Comparison of ENCODE assay signal across 1 cellular context in genomic region chr4:150126880-150127236, GRCh38.
TF ChIP-seq lines count a peak whose summit lies in the region.

No MANE protein-coding gene starts in this region.

TF ChIP-seq in GM12878, 131 proteins besides CTCF, POLR2A, EP300 and RAD21 (continued from another document and continues in another):
- TF ChIP-seq, protein P1, sequence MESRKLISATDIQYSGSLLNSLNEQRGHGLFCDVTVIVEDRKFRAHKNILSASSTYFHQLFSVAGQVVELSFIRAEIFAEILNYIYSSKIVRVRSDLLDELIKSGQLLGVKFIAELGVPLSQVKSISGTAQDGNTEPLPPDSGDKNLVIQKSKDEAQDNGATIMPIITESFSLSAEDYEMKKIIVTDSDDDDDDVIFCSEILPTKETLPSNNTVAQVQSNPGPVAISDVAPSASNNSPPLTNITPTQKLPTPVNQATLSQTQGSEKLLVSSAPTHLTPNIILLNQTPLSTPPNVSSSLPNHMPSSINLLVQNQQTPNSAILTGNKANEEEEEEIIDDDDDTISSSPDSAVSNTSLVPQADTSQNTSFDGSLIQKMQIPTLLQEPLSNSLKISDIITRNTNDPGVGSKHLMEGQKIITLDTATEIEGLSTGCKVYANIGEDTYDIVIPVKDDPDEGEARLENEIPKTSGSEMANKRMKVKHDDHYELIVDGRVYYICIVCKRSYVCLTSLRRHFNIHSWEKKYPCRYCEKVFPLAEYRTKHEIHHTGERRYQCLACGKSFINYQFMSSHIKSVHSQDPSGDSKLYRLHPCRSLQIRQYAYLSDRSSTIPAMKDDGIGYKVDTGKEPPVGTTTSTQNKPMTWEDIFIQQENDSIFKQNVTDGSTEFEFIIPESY (IDR thresholded peaks at IDR 0.05) = no peak
- TF ChIP-seq SRF (IDR thresholded peaks at IDR 0.05; ENCODE audit: low read depth in 2 of 2, low read length in 2 of 2) (no peak), ZBED1 (IDR thresholded peaks at IDR 0.05; ENCODE audit: borderline replicate concordance) (no peak), ZNF24 (IDR thresholded peaks at IDR 0.05) (no peak), CREM (IDR thresholded peaks at IDR 0.05; ENCODE audit: low read depth) (peak; percentile 53; the same call in 1 of the 2 replicates), ZSCAN29 (IDR thresholded peaks at IDR 0.05) (no peak), RAD51 (IDR thresholded peaks at IDR 0.05) (no peak), CEBPZ (IDR thresholded peaks at IDR 0.05; ENCODE audit: low read depth, low read length) (no peak), IRF4 (IDR thresholded peaks at IDR 0.05; ENCODE audit: low read depth, low read length) (no peak), KDM1A (IDR thresholded peaks at IDR 0.05; ENCODE audit: borderline replicate concordance) (no peak), PAX8 (IDR thresholded peaks at IDR 0.05) (no peak), ZNF622 (IDR thresholded peaks at IDR 0.05) (no peak), NFIC (IDR thresholded peaks at IDR 0.05; ENCODE audit: low read depth, low read length) (peak; percentile 85), TCF3 (IDR thresholded peaks at IDR 0.05; ENCODE audit: borderline replicate concordance, insufficient read depth, low read depth, low read length) (no peak), CHD4 (IDR thresholded peaks at IDR 0.05) (no peak), HDGF (IDR thresholded peaks at IDR 0.05) (no peak), EED (IDR thresholded peaks at IDR 0.05; ENCODE audit: low read depth) (no peak), CUX1 (IDR thresholded peaks at IDR 0.05; ENCODE audit: insufficient replicate concordance, low read depth, low read length) (no peak), CBFB (IDR thresholded peaks at IDR 0.05; ENCODE audit: low read depth) (0 out of 2 replicates have a peak, but pooled peaks have one; percentile 44), NFYA (IDR thresholded peaks at IDR 0.05; ENCODE audit: borderline replicate concordance, low read depth, low read length) (no peak), RB1 (IDR thresholded peaks at IDR 0.05; ENCODE audit: borderline replicate concordance) (no peak), RELA (IDR thresholded peaks at IDR 0.05; ENCODE audit: borderline replicate concordance, partially characterized antibody) (no peak), ZNF207 (IDR thresholded peaks at IDR 0.05; ENCODE audit: borderline replicate concordance) (no peak), STAT3 (IDR thresholded peaks at IDR 0.05; ENCODE audit: low read depth, low read length) (no peak), MTA2 (IDR thresholded peaks at IDR 0.05; ENCODE audit: low read depth) (no peak), NRF1 (conservative IDR thresholded peaks at IDR 0.05; ENCODE audit: low read depth, low read length) (no peak), WRNIP1 (IDR thresholded peaks at IDR 0.05; ENCODE audit: borderline replicate concordance, low read depth, low read length) (no peak), USF1 (IDR thresholded peaks at IDR 0.05; ENCODE audit: borderline replicate concordance, extremely low read length, insufficient read depth, low read depth, low read length) (no peak), BHLHE40 (IDR thresholded peaks at IDR 0.05; ENCODE audit: borderline replicate concordance in 1 of 2, low read depth in 2 of 2, low read length in 1 of 2) (no peak), MEF2B (IDR thresholded peaks at IDR 0.05; ENCODE audit: partially characterized antibody, poor library complexity, severe bottlenecking) (peak; percentile 10), HDAC6 (IDR thresholded peaks at IDR 0.05; ENCODE audit: unreplicated experiment) (no peak), ASH2L (IDR thresholded peaks at IDR 0.05; ENCODE audit: borderline replicate concordance, low read depth) (no peak), LARP7 (IDR thresholded peaks at IDR 0.05) (no peak), NKRF (conservative IDR thresholded peaks at IDR 0.05) (no peak), BACH1 (IDR thresholded peaks at IDR 0.05; ENCODE audit: borderline replicate concordance) (no peak), SIN3A (IDR thresholded peaks at IDR 0.05; ENCODE audit: low read depth, low read length) (no peak), BCL11A (IDR thresholded peaks at IDR 0.05; ENCODE audit: low read depth, low read length) (0 out of 2 replicates have a peak, but pooled peaks have one; percentile 6), MYB (IDR thresholded peaks at IDR 0.05; ENCODE audit: borderline replicate concordance, low read depth, low read length) (no peak), SUZ12 (IDR thresholded peaks at IDR 0.05; ENCODE audit: unreplicated experiment) (no peak), SIX5 (IDR thresholded peaks at IDR 0.05; ENCODE audit: low read depth, low read length, severe bottlenecking) (no peak), MLLT1 (IDR thresholded peaks at IDR 0.05) (no peak), SMAD1 (IDR thresholded peaks at IDR 0.05; ENCODE audit: low read depth, partially characterized antibody) (no peak), RUNX3 (IDR thresholded peaks at IDR 0.05; ENCODE audit: low read length) (peak; percentile 95)
- TF ChIP-seq, protein P2, sequence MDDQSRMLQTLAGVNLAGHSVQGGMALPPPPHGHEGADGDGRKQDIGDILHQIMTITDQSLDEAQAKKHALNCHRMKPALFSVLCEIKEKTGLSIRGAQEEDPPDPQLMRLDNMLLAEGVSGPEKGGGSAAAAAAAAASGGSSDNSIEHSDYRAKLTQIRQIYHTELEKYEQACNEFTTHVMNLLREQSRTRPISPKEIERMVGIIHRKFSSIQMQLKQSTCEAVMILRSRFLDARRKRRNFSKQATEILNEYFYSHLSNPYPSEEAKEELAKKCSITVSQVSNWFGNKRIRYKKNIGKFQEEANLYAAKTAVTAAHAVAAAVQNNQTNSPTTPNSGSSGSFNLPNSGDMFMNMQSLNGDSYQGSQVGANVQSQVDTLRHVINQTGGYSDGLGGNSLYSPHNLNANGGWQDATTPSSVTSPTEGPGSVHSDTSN (IDR thresholded peaks at IDR 0.05; ENCODE audit: insufficient replicate concordance, low read depth, low read length) = no peak
- TF ChIP-seq, protein P3, sequence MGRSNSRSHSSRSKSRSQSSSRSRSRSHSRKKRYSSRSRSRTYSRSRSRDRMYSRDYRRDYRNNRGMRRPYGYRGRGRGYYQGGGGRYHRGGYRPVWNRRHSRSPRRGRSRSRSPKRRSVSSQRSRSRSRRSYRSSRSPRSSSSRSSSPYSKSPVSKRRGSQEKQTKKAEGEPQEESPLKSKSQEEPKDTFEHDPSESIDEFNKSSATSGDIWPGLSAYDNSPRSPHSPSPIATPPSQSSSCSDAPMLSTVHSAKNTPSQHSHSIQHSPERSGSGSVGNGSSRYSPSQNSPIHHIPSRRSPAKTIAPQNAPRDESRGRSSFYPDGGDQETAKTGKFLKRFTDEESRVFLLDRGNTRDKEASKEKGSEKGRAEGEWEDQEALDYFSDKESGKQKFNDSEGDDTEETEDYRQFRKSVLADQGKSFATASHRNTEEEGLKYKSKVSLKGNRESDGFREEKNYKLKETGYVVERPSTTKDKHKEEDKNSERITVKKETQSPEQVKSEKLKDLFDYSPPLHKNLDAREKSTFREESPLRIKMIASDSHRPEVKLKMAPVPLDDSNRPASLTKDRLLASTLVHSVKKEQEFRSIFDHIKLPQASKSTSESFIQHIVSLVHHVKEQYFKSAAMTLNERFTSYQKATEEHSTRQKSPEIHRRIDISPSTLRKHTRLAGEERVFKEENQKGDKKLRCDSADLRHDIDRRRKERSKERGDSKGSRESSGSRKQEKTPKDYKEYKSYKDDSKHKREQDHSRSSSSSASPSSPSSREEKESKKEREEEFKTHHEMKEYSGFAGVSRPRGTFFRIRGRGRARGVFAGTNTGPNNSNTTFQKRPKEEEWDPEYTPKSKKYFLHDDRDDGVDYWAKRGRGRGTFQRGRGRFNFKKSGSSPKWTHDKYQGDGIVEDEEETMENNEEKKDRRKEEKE (IDR thresholded peaks at IDR 0.05) = no peak
- TF ChIP-seq, protein P4, sequence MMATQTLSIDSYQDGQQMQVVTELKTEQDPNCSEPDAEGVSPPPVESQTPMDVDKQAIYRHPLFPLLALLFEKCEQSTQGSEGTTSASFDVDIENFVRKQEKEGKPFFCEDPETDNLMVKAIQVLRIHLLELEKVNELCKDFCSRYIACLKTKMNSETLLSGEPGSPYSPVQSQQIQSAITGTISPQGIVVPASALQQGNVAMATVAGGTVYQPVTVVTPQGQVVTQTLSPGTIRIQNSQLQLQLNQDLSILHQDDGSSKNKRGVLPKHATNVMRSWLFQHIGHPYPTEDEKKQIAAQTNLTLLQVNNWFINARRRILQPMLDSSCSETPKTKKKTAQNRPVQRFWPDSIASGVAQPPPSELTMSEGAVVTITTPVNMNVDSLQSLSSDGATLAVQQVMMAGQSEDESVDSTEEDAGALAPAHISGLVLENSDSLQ (IDR thresholded peaks at IDR 0.05) = no peak
